15 cellular contexts compared by ENCODE assay signal in the genomic region with DNA sequence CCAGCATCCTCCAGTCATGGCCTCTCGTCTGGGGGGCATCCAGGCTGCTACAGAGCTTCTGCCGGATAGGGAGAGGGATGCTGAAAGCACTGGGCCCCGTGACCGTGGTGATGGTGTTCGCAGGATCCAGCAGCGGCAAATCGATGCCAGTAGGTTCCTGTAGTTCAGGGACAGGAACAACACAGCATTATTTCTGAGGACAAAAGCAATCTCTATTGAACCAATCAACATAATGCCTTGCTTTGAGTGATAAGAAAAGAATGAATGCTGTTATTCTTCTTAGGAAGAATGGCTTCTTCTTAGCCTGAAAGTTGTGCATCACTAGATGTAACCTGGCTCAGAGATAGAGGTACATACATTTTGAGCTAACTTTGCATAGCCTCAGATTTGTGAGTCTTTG.
DNase-seq lines count a peak whose midpoint lies in the region; ATAC-seq lines count a peak whose summit lies in the region.
"Had no signal": no experiment of that assay in that cellular context is flagged by ENCODE, and none has a peak within 500 bp of the region (broad histone marks: within the 10 kb centered on the region; RNA-seq: fewer than 3 reads in every experiment).

No MANE protein-coding gene starts in this region.

- peaks cover 0 to 3% of the 10 kb centered on the region in 2 donors for H3K9me3 ChIP-seq in neuronal stem cell (replicated peaks in 1 of 2; ENCODE audit: control insufficient read depth in 2 of 2, insufficient read depth in 1 of 2, low read depth in 1 of 2, low read length in 2 of 2)

- no peak overlapping the region for H2AFZ ChIP-seq in neuronal stem cell (ENCODE audit: low read length)

- H3K4me1 ChIP-seq in neuronal stem cell (ENCODE audit: control insufficient read depth in 2 of 2, insufficient read depth in 1 of 2, low read depth in 1 of 2, low read length in 2 of 2), result peaks cover 0 to 2% of the 10 kb centered on the region in 2 donors

- no peak overlapping the region for H3K23ac ChIP-seq in neuronal stem cell (ENCODE audit: low read depth, low read length, poor library complexity)

- no peak overlapping the region for H4K91ac ChIP-seq in neuronal stem cell (ENCODE audit: low read depth, low read length, poor library complexity)

- no peak overlapping the region for H3K18ac ChIP-seq in neuronal stem cell (ENCODE audit: low read length)

- no peaks in the 10 kb centered on the region for H3K79me1 ChIP-seq in neuronal stem cell (ENCODE audit: low read depth, low read length)

- H3K9ac ChIP-seq in neuronal stem cell (ENCODE audit: low read depth, low read length, poor library complexity), result peak overlapping the region; percentile 34

- no peaks in the 10 kb centered on the region for H3K27me3 ChIP-seq in neuronal stem cell (ENCODE audit: control insufficient read depth in 3 of 3, insufficient read depth in 3 of 3, low read depth in 1 of 3, low read length in 3 of 3)

- H3K27ac ChIP-seq in angular gyrus (ENCODE audit: low read depth, low read length) (peak overlapping the region; percentile 91), neuronal stem cell (replicated peaks; ENCODE audit: low read length) (no peak overlapping the region), temporal lobe (ENCODE audit: low read depth, low read length) (peak overlapping the region; percentile 97)

- WGBS in neuronal stem cell (ENCODE audit: extremely low coverage in 2 of 2, insufficient read length in 2 of 2, insufficient replicate concordance in 1 of 2), 2 donors, result no CpG with 5 or more reads among the region's 7 CpGs

- H4K8ac ChIP-seq in neuronal stem cell (ENCODE audit: low read depth, low read length), result no peak overlapping the region

- no peak overlapping the region for H3K4me2 ChIP-seq in neuronal stem cell (ENCODE audit: insufficient read depth, low read length, poor library complexity, severe bottlenecking)

- no peak for ATAC-seq in GM21528 (IDR thresholded peaks at IDR 0.05; ENCODE audit: low FRiP score, unreplicated experiment)
- ATAC-seq: PC-3 had no signal

- H3K14ac ChIP-seq in neuronal stem cell (ENCODE audit: low read length), result no peak overlapping the region

- no peak overlapping the region for H3K4me3 ChIP-seq in neuronal stem cell (ENCODE audit: low read length in 2 of 2)

- no peak overlapping the region for H3K4ac ChIP-seq in neuronal stem cell (ENCODE audit: low read length)

- H2AK5ac ChIP-seq in neuronal stem cell (ENCODE audit: low read depth, low read length), result no peak overlapping the region

- H3K36me3 ChIP-seq in neuronal stem cell (replicated peaks in 1 of 2; ENCODE audit: control insufficient read depth in 2 of 2, insufficient read depth in 2 of 2, low read length in 2 of 2), result peaks cover 0 to 39% of the 10 kb centered on the region in 2 donors

- H2BK120ac ChIP-seq in neuronal stem cell (ENCODE audit: low read depth, low read length), result no peak overlapping the region

- H2BK15ac ChIP-seq in neuronal stem cell (ENCODE audit: low read length), result no peak overlapping the region

- no peak overlapping the region for H2BK12ac ChIP-seq in neuronal stem cell (ENCODE audit: low read length)

- DNase-seq in globus pallidus (ENCODE audit: low spot score) (peak; percentile 88), neuronal stem cell (ENCODE audit: low spot score) (no peak)
- no peak for DNase-seq in stimulated activated CD4-positive, alpha-beta T cell treated with anti-CD3 and anti-CD28 coated beads, Interleukin-4, amount 100 ng/mL, for 4 hours
- DNase-seq in stimulated activated CD4-positive, alpha-beta T cell treated with anti-CD3 and anti-CD28 coated beads, Interleukin-1b, Interleukin-23, amount 100 ng/mL, for 48 hours, result no peak
- DNase-seq: H9, NCI-H1417 treated with DMSO at 0.1 percent for 48 hours, NCI-H187 treated with DMSO at 0.1 percent for 48 hours, NCI-H226, NCI-H524 treated with DMSO at 0.1 percent for 48 hours, PC-3, RPMI8226, SHP77 treated with DMSO at 0.1 percent for 48 hours had no signal

- H2BK5ac ChIP-seq in neuronal stem cell (ENCODE audit: low read length), result no peak overlapping the region
